ENCODE assay signal across 8 cellular contexts in the genomic region with DNA sequence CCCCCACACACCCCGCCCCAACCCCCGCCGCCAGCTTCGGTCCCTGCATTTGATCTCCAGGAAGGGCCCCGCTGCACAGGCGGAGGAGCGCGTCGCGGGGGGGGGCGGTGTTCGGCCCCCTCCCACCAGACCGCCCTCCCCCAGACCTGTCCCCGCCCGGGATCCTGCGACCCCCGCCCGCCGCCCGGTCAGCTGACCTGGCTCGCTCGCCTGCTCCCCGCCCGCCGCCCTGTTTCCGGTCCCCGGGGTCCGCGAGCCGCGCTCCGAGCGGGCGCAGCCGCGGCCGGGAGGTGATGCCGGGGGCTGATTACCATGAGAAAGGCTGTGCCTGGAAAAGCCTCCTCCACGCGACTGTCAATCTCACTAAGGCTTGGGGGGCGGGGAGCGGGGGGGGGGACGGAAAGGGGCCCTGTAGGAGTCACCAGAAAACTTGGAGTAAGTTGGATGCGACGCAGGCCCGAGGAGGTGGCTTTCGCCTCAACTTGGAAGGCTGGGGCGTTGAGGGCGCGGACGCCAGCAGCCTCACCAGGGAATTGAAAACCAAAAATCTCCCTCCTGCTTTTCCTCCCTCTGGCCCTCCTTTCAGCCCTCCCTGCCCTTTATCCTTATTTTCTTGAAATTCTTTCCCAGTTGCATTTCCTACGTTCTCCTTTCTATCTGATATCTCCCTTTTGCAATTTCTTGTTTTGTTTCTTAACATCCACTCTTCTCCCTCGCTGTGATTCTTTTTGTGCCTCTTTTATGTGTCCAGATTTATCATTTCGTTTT. TPM values are rescaled to one million over a fixed set of nuclear protein-coding genes. Genes with fewer than 3 reads are reported as not detected.
DNase-seq lines count a peak whose midpoint lies in the region; ATAC-seq and TF ChIP-seq lines count a peak whose summit lies in the region.

No MANE protein-coding gene starts in this region.

- no peaks in the 10 kb centered on the region for H3K36me3 ChIP-seq in mucosa of rectum (ENCODE audit: control insufficient read depth in 2 of 2, insufficient read depth in 2 of 2, low read length in 2 of 2)
- no peaks in the 10 kb centered on the region for H3K36me3 ChIP-seq in upper lobe of left lung

- ATAC-seq in SK-N-SH treated with all-trans-retinoic acid at 6 μM for 48 hours, result peak; percentile 49
- ATAC-seq in upper lobe of left lung (ENCODE audit: low FRiP score in 2 of 2), result peak; percentile 49 to 55
- no peak for ATAC-seq in HG03095 (IDR thresholded peaks at IDR 0.05; ENCODE audit: unreplicated experiment)

- H3K9ac ChIP-seq in mucosa of rectum (ENCODE audit: low read depth in 1 of 2, low read length in 2 of 2), result peak overlapping the region; percentile 47 to 63

- 15 to 38% methylated on average over 9 to 28 of the region's 54 CpGs for WGBS in upper lobe of left lung, 2 donors

- H3K9me3 ChIP-seq in mucosa of rectum (ENCODE audit: control insufficient read depth in 2 of 2, low read length in 2 of 2) (no peaks in the 10 kb centered on the region), upper lobe of left lung (no peaks in the 10 kb centered on the region)

- CTCF ChIA-PET in activated CD4-positive, alpha-beta T cell treated with anti-CD3 and anti-CD28 coated beads, Interleukin-2, amount 10 ng/mL, durations not matched to agents 7 days and 5 days (lab: Charles Lee), result interaction anchor here (0.6 to 0.7 kb wide), 4 partner anchors 8 to 715 kb away, joined by 3 read pairs; no protein-coding TSS in a partner anchor

- peak in 1 of 4 donors; percentile 27 for TF ChIP-seq POLR2A in upper lobe of left lung (IDR thresholded peaks at IDR 0.05)

- no peaks in the 10 kb centered on the region for H3K9me3 Mint-ChIP-seq in activated CD4-positive, alpha-beta T cell treated with anti-CD3 and anti-CD28 coated beads, Interleukin-2, amount 10 ng/mL, durations not matched to agents 7 days and 5 days

- H3K4me1 Mint-ChIP-seq in activated CD4-positive, alpha-beta T cell treated with anti-CD3 and anti-CD28 coated beads, Interleukin-2, amount 10 ng/mL, durations not matched to agents 7 days and 5 days, result peaks cover 21% of the 10 kb centered on the region

- peak overlapping the region; percentile 77 to 81 for H3K27ac ChIP-seq in mucosa of rectum (ENCODE audit: low read depth in 2 of 2, low read length in 2 of 2)
- peak overlapping the region; percentile 96 to 99 (median 98) for H3K27ac ChIP-seq in upper lobe of left lung

- H3K4me3 ChIP-seq in epithelial cell of proximal tubule (ENCODE audit: low read depth, low read length) (peak overlapping the region; percentile 68), mucosa of rectum (ENCODE audit: low read length in 2 of 2) (peak overlapping the region; percentile 49 to 63), upper lobe of left lung (peak overlapping the region; percentile 51 to 64 (median 56))

- no peak for DNase-seq in activated CD4-positive, alpha-beta T cell treated with anti-CD3 and anti-CD28 coated beads, Interleukin-2, amount 10 ng/mL, durations not matched to agents 7 days and 5 days
- no peak for DNase-seq in activated CD4-positive, alpha-beta T cell treated with anti-CD3 and anti-CD28 coated beads, Interleukin-2, amount 50 U/mL, for 4 hours
- DNase-seq in epithelial cell of proximal tubule (ENCODE audit: low read depth) (no peak), upper lobe of left lung (peak in 1 of 2 donors; percentile 91), middle frontal gyrus (ENCODE audit: extremely low spot score, low spot score) (no peak)

- peaks cover 13 to 31% of the 10 kb centered on the region in 2 donors for H3K27me3 ChIP-seq in mucosa of rectum (ENCODE audit: control insufficient read depth in 2 of 2, insufficient read depth in 2 of 2, low read length in 2 of 2)
- H3K27me3 ChIP-seq in upper lobe of left lung, result peaks cover 0 to 4% (median 0%) of the 10 kb centered on the region in 4 donors

- no peak for TF ChIP-seq EP300 in upper lobe of left lung (IDR thresholded peaks at IDR 0.05)

- peak overlapping the region; percentile 65 for H3K4me3 Mint-ChIP-seq in activated CD4-positive, alpha-beta T cell treated with anti-CD3 and anti-CD28 coated beads, Interleukin-2, amount 10 ng/mL, durations not matched to agents 7 days and 5 days

- POLR2A ChIA-PET in activated CD4-positive, alpha-beta T cell treated with anti-CD3 and anti-CD28 coated beads, Interleukin-2, amount 10 ng/mL, durations not matched to agents 7 days and 5 days (lab: Charles Lee), result no interaction called here

- no peak overlapping the region for H3K27ac Mint-ChIP-seq in activated CD4-positive, alpha-beta T cell treated with anti-CD3 and anti-CD28 coated beads, Interleukin-2, amount 10 ng/mL, durations not matched to agents 7 days and 5 days

- TF ChIP-seq CTCF in epithelial cell of proximal tubule (conservative IDR thresholded peaks at IDR 0.05; ENCODE audit: low read depth, low read length) (no peak), upper lobe of left lung (IDR thresholded peaks at IDR 0.05) (peak in 1 of 6 experiments; percentile 10)

- no peaks in the 10 kb centered on the region for H3K4me1 ChIP-seq in mucosa of rectum (ENCODE audit: control insufficient read depth in 2 of 2, insufficient read depth in 2 of 2, low read length in 2 of 2)
- H3K4me1 ChIP-seq in upper lobe of left lung, result peaks cover 0 to 23% (median 15%) of the 10 kb centered on the region in 4 donors

- H3K27me3 Mint-ChIP-seq in activated CD4-positive, alpha-beta T cell treated with anti-CD3 and anti-CD28 coated beads, Interleukin-2, amount 10 ng/mL, durations not matched to agents 7 days and 5 days, result peaks cover 66% of the 10 kb centered on the region

- no peaks in the 10 kb centered on the region for H3K36me3 Mint-ChIP-seq in activated CD4-positive, alpha-beta T cell treated with anti-CD3 and anti-CD28 coated beads, Interleukin-2, amount 10 ng/mL, durations not matched to agents 7 days and 5 days (ENCODE audit: low read depth)

TF ChIP-seq in SK-N-SH treated with all-trans-retinoic acid at 6 μM for 48 hours, 23 proteins besides CTCF, POLR2A, EP300 and RAD21:
- 0 out of 2 replicates have a peak, but pooled peaks have one; percentile 10 for TF ChIP-seq ZFP30 (CRISPR knock-in tag; IDR thresholded peaks at IDR 0.05)
- TF ChIP-seq TOX (CRISPR knock-in tag; IDR thresholded peaks at IDR 0.05; ENCODE audit: borderline replicate concordance), result no peak

RNA-seq across cellular contexts. Expression of gene ZEB2, which starts 4.5 kb away (rescaled TPM):
- total RNA-seq in activated CD4-positive, alpha-beta T cell treated with anti-CD3 and anti-CD28 coated beads, Interleukin-2, amount 10 ng/mL, durations not matched to agents 7 days and 5 days, result 1 to 10 TPM; 3.3 to 3.5 TPM
- total RNA-seq in epithelial cell of proximal tubule (4.1 and 6.3 TPM in 2 replicates), upper lobe of left lung (100 to 1,000 TPM; 104 to 237 (median 148) TPM)

Comparison
In these comparisons a context has a peak if more than half of its experiments do, and no peak if none do; other contexts are left out.
1. RNA of gene ZEB2, which starts 4.5 kb away (total RNA-seq): 104 to 237 TPM in upper lobe of left lung; 4.1 to 6.3 TPM in epithelial cell of proximal tubule and 3.3 to 3.5 TPM in activated CD4-positive, alpha-beta T cell treated with anti-CD3 and anti-CD28 coated beads, Interleukin-2, amount 10 ng/mL, durations not matched to agents 7 days and 5 days; every median in the first group is over 10 times any median in the second.
2. Peak in every context shown above with its lines, with median percentiles within 50 percentile points of each other: H3K4me3 ChIP-seq.